ENCODE assay signal across 8 cellular contexts in genomic region chr17:28720247-28720996, GRCh38. TPM values are rescaled to one million over a fixed set of nuclear protein-coding genes. Genes with fewer than 3 reads are reported as not detected.
DNase-seq lines count a peak whose midpoint lies in the region; ATAC-seq and TF ChIP-seq lines count a peak whose summit lies in the region.

No MANE protein-coding gene starts in this region.

- H3K27me3 ChIP-seq in esophagus (ENCODE audit: control insufficient read depth in 1 of 2, insufficient read depth in 2 of 2, low read length in 2 of 2) (no peaks in the 10 kb centered on the region), psoas muscle (ENCODE audit: insufficient read depth in 3 of 3, low read length in 2 of 3) (peaks cover 0 to 16% (median 0%) of the 10 kb centered on the region in 3 donors)

- CTCF ChIA-PET in activated CD4-positive, alpha-beta T cell treated with anti-CD3 and anti-CD28 coated beads for 36 hours (lab: Charles Lee), result interaction anchor here (0.6 to 2.5 kb wide), 11 partner anchors 8 to 233 kb away, joined by 3 to 23 read pairs (median 6); partner anchors contain the start of genes ALDOC, NEK8, PHF12 and PIGS

- H3K36me3 Mint-ChIP-seq in activated CD4-positive, alpha-beta T cell treated with anti-CD3 and anti-CD28 coated beads for 36 hours (ENCODE audit: low read depth), result peaks cover 56% of the 10 kb centered on the region

- peak; percentile 61 for DNase-seq in activated CD4-positive, alpha-beta T cell treated with anti-CD3 and anti-CD28 coated beads for 36 hours
- DNase-seq in activated CD4-positive, alpha-beta T cell treated with anti-CD3 and anti-CD28 coated beads, Interleukin-2, amount 50 U/mL, for 4 hours, result no peak
- no peak for DNase-seq in psoas muscle
- no peak for DNase-seq in GM20000 (ENCODE audit: low spot score)
- no peak for DNase-seq in NCI-H1092 (lab: John Stamatoyannopoulos, UW)

- peak overlapping the region; percentile 99 for H3K27ac Mint-ChIP-seq in activated CD4-positive, alpha-beta T cell treated with anti-CD3 and anti-CD28 coated beads for 36 hours

- peaks cover 9% of the 10 kb centered on the region for H3K27me3 Mint-ChIP-seq in activated CD4-positive, alpha-beta T cell treated with anti-CD3 and anti-CD28 coated beads for 36 hours

- TF ChIP-seq CTCF in VCaP (conservative IDR thresholded peaks at IDR 0.05) (peak; percentile 54), psoas muscle (IDR thresholded peaks at IDR 0.05) (no peak), GM20000 (IDR thresholded peaks at IDR 0.05; ENCODE audit: extremely low read depth, missing control alignments) (no peak)

- H3K4me1 Mint-ChIP-seq in activated CD4-positive, alpha-beta T cell treated with anti-CD3 and anti-CD28 coated beads for 36 hours, result peaks cover 53% of the 10 kb centered on the region

- POLR2A ChIA-PET in activated CD4-positive, alpha-beta T cell treated with anti-CD3 and anti-CD28 coated beads for 36 hours (lab: Charles Lee), result interaction anchor here (0.5 to 3.3 kb wide), 11 partner anchors 8 to 231 kb away, joined by 3 to 35 read pairs (median 8); partner anchors contain the start of genes BLTP2, NEK8, PHF12 and PROCA1

- intact Hi-C loops in activated CD4-positive, alpha-beta T cell treated with anti-CD3 and anti-CD28 coated beads for 36 hours (cut with DNase I, micrococcal nuclease), result loop anchor here (1.0 to 10.0 kb wide), 3 partner anchors 8 to 894 kb away; partner anchors contain the start of gene NEK8 (in 1 of the 2)
- intact Hi-C loops in psoas muscle (cut with DNase I), result loop anchor here (10.0 kb wide), 1 partner anchor 394 kb away; no protein-coding TSS in a partner anchor

- H3K36me3 ChIP-seq in esophagus (ENCODE audit: control insufficient read depth in 2 of 2, insufficient read depth in 2 of 2, low read length in 1 of 2), result peaks cover 0 to 19% of the 10 kb centered on the region in 2 donors
- H3K36me3 ChIP-seq in psoas muscle (ENCODE audit: insufficient read depth in 1 of 2, low read depth in 1 of 2), result peaks cover 0 to 44% of the 10 kb centered on the region in 2 donors

- H3K4me1 ChIP-seq in esophagus (ENCODE audit: control insufficient read depth in 2 of 2, insufficient read depth in 2 of 2, low read length in 1 of 2) (peaks cover 0 to 15% of the 10 kb centered on the region in 2 donors), psoas muscle (peaks cover 29% of the 10 kb centered on the region)

- H3K9me3 ChIP-seq in esophagus (ENCODE audit: control insufficient read depth in 2 of 2, insufficient read depth in 1 of 2, low read depth in 1 of 2, low read length in 1 of 2) (no peaks in the 10 kb centered on the region), psoas muscle (no peaks in the 10 kb centered on the region)

- H3K9me3 Mint-ChIP-seq in activated CD4-positive, alpha-beta T cell treated with anti-CD3 and anti-CD28 coated beads for 36 hours (ENCODE audit: low read depth), result no peaks in the 10 kb centered on the region

- peak overlapping the region; percentile 99 for H3K4me3 Mint-ChIP-seq in activated CD4-positive, alpha-beta T cell treated with anti-CD3 and anti-CD28 coated beads for 36 hours

- 1 to 2% methylated on average over 25 to 29 of the region's 30 CpGs for WGBS in esophagus, 2 donors
- WGBS in psoas muscle, 3 donors, result 3 to 4% (median 3%) methylated on average over 24 to 28 of the region's 30 CpGs

- H3K27ac ChIP-seq in VCaP (peak overlapping the region; percentile 100), esophagus (ENCODE audit: low read depth in 2 of 2, low read length in 1 of 2) (peak overlapping the region; percentile 77 to 84), psoas muscle (peak overlapping the region; percentile 92)

- ATAC-seq in activated CD4-positive, alpha-beta T cell treated with anti-CD3 and anti-CD28 coated beads for 36 hours, result no peak
- ATAC-seq in psoas muscle (no peak), HG03039 (IDR thresholded peaks at IDR 0.05; ENCODE audit: unreplicated experiment) (no peak)

- H3K4me3 ChIP-seq in esophagus (ENCODE audit: low read depth in 1 of 2, low read length in 2 of 2) (peak overlapping the region; percentile 73 to 74), psoas muscle (peak overlapping the region; percentile 98)

RNA-seq across cellular contexts. Expression of gene RPL23A, which starts 0.6 kb away (rescaled TPM):
- total RNA-seq in activated CD4-positive, alpha-beta T cell treated with anti-CD3 and anti-CD28 coated beads for 36 hours, result 1,000 to 10,000 TPM; 2,164 to 2,505 TPM
- polyA plus RNA-seq in esophagus (1,000 to 10,000 TPM in 1 of 2 donors, 100 to 1,000 TPM in 1; 745 to 1,436 TPM), psoas muscle (1,000 to 10,000 TPM in 2 of 3 donors, 100 to 1,000 TPM in 1; 883 to 1,789 (median 1,153) TPM)
- 1,000 to 10,000 TPM in 2 of 4 donors, 100 to 1,000 TPM in 2; 978 to 1,214 (median 1,068) TPM for total RNA-seq in psoas muscle

RNA-seq across cellular contexts. Expression of gene RAB34, which starts 2.8 kb away (rescaled TPM):
- total RNA-seq in activated CD4-positive, alpha-beta T cell treated with anti-CD3 and anti-CD28 coated beads for 36 hours, result 10 to 100 TPM; 13.6 to 17.4 TPM
- polyA plus RNA-seq in esophagus, result 10 to 100 TPM; 31.5 to 42.2 TPM
- total RNA-seq in psoas muscle, result 10 to 100 TPM in 1 of 4 donors, 1 to 10 TPM in 3; 7.8 to 12.2 (median 9.1) TPM
- polyA plus RNA-seq in psoas muscle, result 10 to 100 TPM in 2 of 3 donors, 1 to 10 TPM in 1; 9.1 to 21.0 (median 10.6) TPM

RNA-seq across cellular contexts. Expression of gene TLCD1, which starts 5.6 kb away (rescaled TPM):
- 1 to 10 TPM; 8.5 to 8.7 TPM for total RNA-seq in activated CD4-positive, alpha-beta T cell treated with anti-CD3 and anti-CD28 coated beads for 36 hours
- polyA plus RNA-seq in esophagus (10 to 100 TPM; 12.5 to 16.9 TPM), psoas muscle (1 to 10 TPM in 2 of 3 donors, under 1 TPM in 1; 0.68 to 2.4 (median 1.3) TPM)
- total RNA-seq in psoas muscle, result 1 to 10 TPM in 1 of 4 donors, under 1 TPM in 2, not detected in 1; 0.77 to 1.9 (median 0.88) TPM

RNA-seq across cellular contexts. Expression of gene NEK8, which starts 8.2 kb away (rescaled TPM):
- 1 to 10 TPM; 3.8 to 4.0 TPM for total RNA-seq in activated CD4-positive, alpha-beta T cell treated with anti-CD3 and anti-CD28 coated beads for 36 hours
- polyA plus RNA-seq in esophagus (1 to 10 TPM; 2.6 to 5.3 TPM), psoas muscle (1 to 10 TPM in 1 of 3 donors, under 1 TPM in 2; 0.21 to 1.1 (median 0.80) TPM)
- total RNA-seq in psoas muscle, result 1 to 10 TPM in 2 of 4 donors, under 1 TPM in 2; 0.60 to 1.5 (median 0.92) TPM

RNA-seq across cellular contexts. Expression of gene PROCA1, which starts 8.7 kb away (rescaled TPM):
- total RNA-seq in activated CD4-positive, alpha-beta T cell treated with anti-CD3 and anti-CD28 coated beads for 36 hours, result 1 to 10 TPM; 4.0 to 4.5 TPM
- 1 to 10 TPM in 1 of 2 donors, under 1 TPM in 1; 0.59 to 2.0 TPM for polyA plus RNA-seq in esophagus
- 1 to 10 TPM in 1 of 4 donors, under 1 TPM in 3; 0.21 to 1.1 (median 0.32) TPM for total RNA-seq in psoas muscle
- polyA plus RNA-seq in psoas muscle, result under 1 TPM; 0.32 to 0.51 (median 0.36) TPM
